Comparison of ENCODE assay signal across 10 cellular contexts in genomic region chr2:25275575-25275965, GRCh38.
DNase-seq lines count a peak whose midpoint lies in the region; ATAC-seq and TF ChIP-seq lines count a peak whose summit lies in the region.
"Had no signal": no experiment of that assay in that cellular context is flagged by ENCODE, and none has a peak within 500 bp of the region (broad histone marks: within the 10 kb centered on the region; RNA-seq: fewer than 3 reads in every experiment).

No MANE protein-coding gene starts in this region.

- DNase-seq in activated CD8-positive, alpha-beta memory T cell treated with anti-CD3 and anti-CD28 coated beads for 24 hours, result peak; percentile 78
- DNase-seq in activated CD8-positive, alpha-beta memory T cell treated with anti-CD3 and anti-CD28 coated beads, Interleukin-2, amount 50 U/mL, for 48 hours, result no peak
- DNase-seq in T-helper 17 cell (no peak), immature natural killer cell (no peak), NCI-H510A (lab: John Stamatoyannopoulos, UW) (no peak), PC-3 (no peak), posterior cingulate gyrus (no peak)
- DNase-seq: ACHN, NCI-H2029 treated with DMSO at 0.1 percent for 48 hours had no signal

- no peak overlapping the region for H3K4me3 ChIP-seq in stomach smooth muscle (ENCODE audit: low read length in 2 of 2)
- no peak overlapping the region for H3K4me3 ChIP-seq in PC-3 (ENCODE audit: low read length)

- H3K79me2 ChIP-seq in PC-3 (ENCODE audit: low read length), result no peaks in the 10 kb centered on the region

- POLR2A ChIA-PET in PC-3 (lab: Charles Lee; ENCODE audit: unreplicated experiment), result no interaction called here

- peak overlapping the region; percentile 98 for H3K27ac Mint-ChIP-seq in T-helper 17 cell
- H3K27ac Mint-ChIP-seq in immature natural killer cell, result peak overlapping the region; percentile 96 to 97 (median 96)

- H3F3A ChIP-seq in PC-3 (ENCODE audit: low read length, unreplicated experiment), result no peaks in the 10 kb centered on the region

- no peaks in the 10 kb centered on the region for H3K9me3 Mint-ChIP-seq in immature natural killer cell

- no peaks in the 10 kb centered on the region for H3K9me3 ChIP-seq in T-helper 17 cell (ENCODE audit: control insufficient read depth, low read length, poor library complexity, severe bottlenecking)
- no peaks in the 10 kb centered on the region for H3K9me3 ChIP-seq in stomach smooth muscle (ENCODE audit: control insufficient read depth in 2 of 2, low read length in 2 of 2)
- no peaks in the 10 kb centered on the region for H3K9me3 ChIP-seq in PC-3 (ENCODE audit: low read length)

- H4K20me1 ChIP-seq in PC-3 (ENCODE audit: low read length), result no peaks in the 10 kb centered on the region

- peaks cover 10 to 17% of the 10 kb centered on the region in 2 donors for H3K36me3 ChIP-seq in stomach smooth muscle (ENCODE audit: control insufficient read depth in 2 of 2, insufficient read depth in 2 of 2, low read length in 2 of 2)
- no peaks in the 10 kb centered on the region for H3K36me3 ChIP-seq in PC-3 (ENCODE audit: low read depth, low read length)

- H3K27me3 ChIP-seq in stomach smooth muscle (ENCODE audit: control insufficient read depth in 1 of 2, insufficient read depth in 2 of 2, low read length in 2 of 2), result no peaks in the 10 kb centered on the region
- H3K27me3 ChIP-seq in PC-3 (ENCODE audit: low read length), result no peaks in the 10 kb centered on the region

- no TSS peak for BruUV-seq in PC-3 (replicated peaks; lab: Mats Ljungman, UMichigan)

- ATAC-seq in T-helper 17 cell (no peak), PC-3 (no peak)

- intact Hi-C loops in PC-3 (cut with micrococcal nuclease), result no loop called here
- intact Hi-C loops in posterior cingulate gyrus (cut with DNase I), result no loop called here

- peak overlapping the region; percentile 43 for H3K4me3 Mint-ChIP-seq in T-helper 17 cell
- H3K4me3 Mint-ChIP-seq in immature natural killer cell, result peak overlapping the region; percentile 40 to 67 (median 57)

- peak overlapping the region; percentile 37 for H3K27ac ChIP-seq in stomach smooth muscle (ENCODE audit: low read length)
- no peak overlapping the region for H3K27ac ChIP-seq in PC-3 (ENCODE audit: low read length)

- H3K27me3 Mint-ChIP-seq in T-helper 17 cell (no peaks in the 10 kb centered on the region), immature natural killer cell (ENCODE audit: low read depth in 3 of 3) (peaks cover 0 to 3% (median 3%) of the 10 kb centered on the region in 3 donors)

- H3K4me1 ChIP-seq in stomach smooth muscle (ENCODE audit: control insufficient read depth, insufficient read depth, low read length), result peaks cover 41% of the 10 kb centered on the region
- no peaks in the 10 kb centered on the region for H3K4me1 ChIP-seq in PC-3 (ENCODE audit: insufficient read depth, low read length)

- H3K36me3 Mint-ChIP-seq in T-helper 17 cell (ENCODE audit: low read depth) (peaks cover 3% of the 10 kb centered on the region), immature natural killer cell (peaks cover 2 to 4% (median 3%) of the 10 kb centered on the region in 3 donors)

- H3K9ac ChIP-seq in stomach smooth muscle (ENCODE audit: low read length in 2 of 2) (no peak overlapping the region), PC-3 (ENCODE audit: low read length) (no peak overlapping the region)

- no peak for TF ChIP-seq CTCF in PC-3 (conservative IDR thresholded peaks at IDR 0.05; ENCODE audit: low read depth, low read length)

- H3K4me2 ChIP-seq in PC-3 (ENCODE audit: low read length), result no peak overlapping the region

- no peaks in the 10 kb centered on the region for H3K9me2 ChIP-seq in PC-3 (replicated peaks; ENCODE audit: low read length)

- H2AFZ ChIP-seq in PC-3 (ENCODE audit: low read length), result no peak overlapping the region

- CTCF ChIA-PET in PC-3 (lab: Charles Lee), result no interaction called here

- peaks cover 44% of the 10 kb centered on the region for H3K4me1 Mint-ChIP-seq in T-helper 17 cell
- peaks cover 60 to 62% of the 10 kb centered on the region in 2 donors for H3K4me1 Mint-ChIP-seq in immature natural killer cell
